In genomic region chr6:167020211-167020610, GRCh38 we compare ENCODE assay signal across 12 cellular contexts. TPM values are rescaled to one million over a fixed set of nuclear protein-coding genes. Genes with fewer than 3 reads are reported as not detected.
A peak's percentile ranks its signal among the peaks of the same experiment; 100 is the strongest.
DNase-seq lines count a peak whose midpoint lies in the region; ATAC-seq and TF ChIP-seq lines count a peak whose summit lies in the region.
"Had no signal": no experiment of that assay in that cellular context is flagged by ENCODE, and none has a peak within 500 bp of the region (broad histone marks: within the 10 kb centered on the region; RNA-seq: fewer than 3 reads in every experiment).

No MANE protein-coding gene starts in this region.

- H3K27ac Mint-ChIP-seq in CD8-positive, alpha-beta T cell, result no peak overlapping the region
- no peak overlapping the region for H3K27ac Mint-ChIP-seq in natural killer cell treated with Interleukin-12 subunit alpha and Interleukin-12 subunit beta and Interleukin-15 and Interleukin-18, amount 100 ng/mL, for 72 hours

- TF ChIP-seq CTCF in CD8-positive, alpha-beta T cell (IDR thresholded peaks at IDR 0.05), result no peak

- no peaks in the 10 kb centered on the region for H3K27me3 ChIP-seq in CD8-positive, alpha-beta T cell (ENCODE audit: insufficient read depth, low read length)

- no peaks in the 10 kb centered on the region for H3K9me3 ChIP-seq in CD8-positive, alpha-beta T cell (ENCODE audit: low read length)
- H3K9me3 ChIP-seq: SK-N-SH had no signal

- peaks cover 38% of the 10 kb centered on the region for H3K36me3 Mint-ChIP-seq in CD8-positive, alpha-beta T cell
- H3K36me3 Mint-ChIP-seq in natural killer cell treated with Interleukin-12 subunit alpha and Interleukin-12 subunit beta and Interleukin-15 and Interleukin-18, amount 100 ng/mL, for 72 hours, result no peaks in the 10 kb centered on the region

- no peak overlapping the region for H3K4me3 ChIP-seq in CD8-positive, alpha-beta T cell (ENCODE audit: low read depth, low read length)

- H3K36me3 ChIP-seq in CD8-positive, alpha-beta T cell (ENCODE audit: insufficient read depth, low read length), result peaks cover 5% of the 10 kb centered on the region

- no peak overlapping the region for H3K27ac ChIP-seq in CD8-positive, alpha-beta T cell (ENCODE audit: low read depth, low read length)

- no peak for ATAC-seq in CD8-positive, alpha-beta T cell
- ATAC-seq in HG02610 (IDR thresholded peaks at IDR 0.05; ENCODE audit: unreplicated experiment), result peak; percentile 94
- peak; percentile 95 for ATAC-seq in HG03378 (IDR thresholded peaks at IDR 0.05; ENCODE audit: unreplicated experiment)
- no peak for ATAC-seq in Right ventricle myocardium superior (ENCODE audit: poor library complexity)
- ATAC-seq in natural killer cell treated with Interleukin-12 subunit alpha and Interleukin-12 subunit beta and Interleukin-15 and Interleukin-18, amount 100 ng/mL, for 72 hours, result no peak
- ATAC-seq: sciatic nerve had no signal

- no peak for DNase-seq in CD8-positive, alpha-beta T cell
- DNase-seq in GM19238 (ENCODE audit: insufficient read length, low spot score) (peak; percentile 7), D341Med (ENCODE audit: low spot score) (no peak), NCI-H2227 (lab: John Stamatoyannopoulos, UW; ENCODE audit: unreplicated experiment) (no peak), Right ventricle myocardium superior (no peak)
- no peak for DNase-seq in natural killer cell treated with Interleukin-12 subunit alpha and Interleukin-12 subunit beta and Interleukin-15 and Interleukin-18, amount 100 ng/mL, for 72 hours (ENCODE audit: low spot score)
- DNase-seq: activated CD4-positive, alpha-beta T cell treated with anti-CD3 and anti-CD28 coated beads for 1 hour; NCI-H1092 treated with DMSO at 0.1 percent for 48 hours; SK-N-SH had no signal

- POLR2A ChIA-PET in CD8-positive, alpha-beta T cell (lab: Charles Lee), result no interaction called here

- H3K4me3 Mint-ChIP-seq in CD8-positive, alpha-beta T cell, result peak overlapping the region; percentile 41
- no peak overlapping the region for H3K4me3 Mint-ChIP-seq in natural killer cell treated with Interleukin-12 subunit alpha and Interleukin-12 subunit beta and Interleukin-15 and Interleukin-18, amount 100 ng/mL, for 72 hours

- H3K9me3 Mint-ChIP-seq in CD8-positive, alpha-beta T cell, result no peaks in the 10 kb centered on the region
- H3K9me3 Mint-ChIP-seq in natural killer cell treated with Interleukin-12 subunit alpha and Interleukin-12 subunit beta and Interleukin-15 and Interleukin-18, amount 100 ng/mL, for 72 hours, result no peaks in the 10 kb centered on the region

- CTCF ChIA-PET in CD8-positive, alpha-beta T cell (lab: Charles Lee), result no interaction called here

- no peaks in the 10 kb centered on the region for H3K4me1 ChIP-seq in CD8-positive, alpha-beta T cell (ENCODE audit: insufficient read depth, low read length)

- no peaks in the 10 kb centered on the region for H3K27me3 Mint-ChIP-seq in CD8-positive, alpha-beta T cell (ENCODE audit: low read depth)
- H3K27me3 Mint-ChIP-seq in natural killer cell treated with Interleukin-12 subunit alpha and Interleukin-12 subunit beta and Interleukin-15 and Interleukin-18, amount 100 ng/mL, for 72 hours, result no peaks in the 10 kb centered on the region

- intact Hi-C loops in CD8-positive, alpha-beta T cell (cut with DNase I, micrococcal nuclease), result no loop called here
- intact Hi-C loops in Right ventricle myocardium superior (cut with DNase I), result no loop called here

- H3K4me1 Mint-ChIP-seq in CD8-positive, alpha-beta T cell (ENCODE audit: low read depth), result no peaks in the 10 kb centered on the region
- H3K4me1 Mint-ChIP-seq in natural killer cell treated with Interleukin-12 subunit alpha and Interleukin-12 subunit beta and Interleukin-15 and Interleukin-18, amount 100 ng/mL, for 72 hours (ENCODE audit: low read depth in 2 of 2), result no peaks in the 10 kb centered on the region

RNA-seq across cellular contexts. Expression of gene CEP43, which starts 21.0 kb away (rescaled TPM):
- total RNA-seq in CD8-positive, alpha-beta T cell, result 1 to 10 TPM; 5.7 to 8.7 TPM
- 13.2 TPM for total RNA-seq in Right ventricle myocardium superior
- total RNA-seq in natural killer cell treated with Interleukin-12 subunit alpha and Interleukin-12 subunit beta and Interleukin-15 and Interleukin-18, amount 100 ng/mL, for 72 hours, result 10 to 100 TPM; 20.0 to 35.1 TPM

Comparison
In these comparisons a context has a peak if more than half of its experiments do, and no peak if none do; other contexts are left out.
1. ATAC-seq: peak in HG02610 (single experiment) and HG03378 (single experiment); none in CD8-positive, alpha-beta T cell (single experiment), Right ventricle myocardium superior (single experiment) and natural killer cell treated with Interleukin-12 subunit alpha and Interleukin-12 subunit beta and Interleukin-15 and Interleukin-18, amount 100 ng/mL, for 72 hours (0 of 2).